In the genomic region with DNA sequence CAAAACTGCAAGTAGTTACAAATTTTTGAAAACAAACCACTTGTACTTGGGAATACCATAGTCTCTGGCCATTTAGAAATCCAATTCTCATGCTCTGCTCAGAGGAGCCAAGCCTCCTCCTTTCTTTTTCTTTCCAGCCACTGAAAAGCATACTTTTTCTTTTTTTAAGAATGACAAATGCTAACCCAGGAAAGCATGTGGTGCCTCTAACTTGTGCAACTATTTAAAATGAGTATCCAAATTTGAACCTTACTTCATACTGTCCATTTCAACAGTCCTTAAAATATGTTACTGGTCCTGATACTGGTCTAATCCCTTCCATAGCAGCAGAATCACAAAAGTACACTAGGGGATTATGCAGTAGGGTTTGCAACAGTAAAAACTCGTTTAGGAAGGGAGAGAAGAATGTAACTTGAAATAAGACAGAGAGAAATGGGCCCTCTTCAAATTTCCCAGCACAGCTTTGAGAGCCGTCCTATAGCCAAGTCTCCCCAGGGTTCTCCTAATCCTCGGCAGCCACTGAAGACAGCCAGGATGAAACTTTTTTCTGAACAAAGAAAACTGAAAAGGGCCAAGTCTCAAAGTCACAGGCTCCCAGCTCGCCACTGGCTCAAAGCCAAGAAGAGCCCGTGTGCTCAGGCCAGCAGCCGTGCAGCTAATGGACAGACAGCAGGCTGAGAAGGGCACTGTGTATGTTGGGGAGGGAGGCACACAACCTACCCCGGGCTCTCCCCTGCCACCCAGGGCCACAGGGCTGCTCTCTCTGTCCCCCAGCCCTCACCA, we compare ENCODE assay signal across 16 cellular contexts. TPM values are rescaled to one million over a fixed set of nuclear protein-coding genes. Genes with fewer than 3 reads are reported as not detected.
DNase-seq lines count a peak whose midpoint lies in the region; ATAC-seq, FAIRE-seq and TF ChIP-seq lines count a peak whose summit lies in the region.
"Had no signal": no experiment of that assay in that cellular context is flagged by ENCODE, and none has a peak within 500 bp of the region (broad histone marks: within the 10 kb centered on the region; RNA-seq: fewer than 3 reads in every experiment).

No MANE protein-coding gene starts in this region.

- no peak for TF ChIP-seq RAD21 in K562 (CRISPR knock-in tag; conservative IDR thresholded peaks at IDR 0.05 in 1 of 2, IDR thresholded peaks at IDR 0.05 in 1 of 2)

- FAIRE-seq in K562 (lab: Jason Lieb, UNC) = no peak

- H3K4me1 ChIP-seq in K562 (replicated peaks in 1 of 2; ENCODE audit: control insufficient read depth in 2 of 2, insufficient read depth in 2 of 2, low read length in 2 of 2) (no peaks in the 10 kb centered on the region), hepatocyte (ENCODE audit: insufficient read depth) (peaks cover 4% of the 10 kb centered on the region)
- H3K4me1 ChIP-seq: SJCRH30 had no signal

- no peak overlapping the region for H3K9ac ChIP-seq in K562 (ENCODE audit: insufficient read depth in 1 of 2, low read depth in 2 of 2, low read length in 2 of 2)

- H3K27me3 Mint-ChIP-seq in activated T-helper 2 cell treated with anti-CD3 and anti-CD28 coated beads, Interferon-gamma antibody, Interleukin-2, Interleukin-4, amounts not matched to agents 10 μg/mL and 5 μg/mL and 100 μg/mL, durations not matched to agents 14 hours and 24 hours and 36 hours (ENCODE audit: low read depth) = no peaks in the 10 kb centered on the region

- H3K79me2 ChIP-seq in K562 (ENCODE audit: control insufficient read depth, insufficient read depth, low read length) = no peaks in the 10 kb centered on the region
- H3K79me2 ChIP-seq in hepatocyte = no peaks in the 10 kb centered on the region

- H4K20me1 ChIP-seq in K562 (replicated peaks; ENCODE audit: control insufficient read depth, insufficient read depth, low read length) (no peaks in the 10 kb centered on the region), hepatocyte (ENCODE audit: insufficient read depth, poor library complexity, severe bottlenecking) (no peaks in the 10 kb centered on the region)

- TF ChIP-seq CTCF in K562 (IDR thresholded peaks at IDR 0.05 in 2 of 3, conservative IDR thresholded peaks at IDR 0.05 in 1 of 3; ENCODE audit: insufficient read depth in 2 of 3, low read depth in 1 of 3, low read length in 3 of 3) (no peak), hepatocyte (IDR thresholded peaks at IDR 0.05; ENCODE audit: poor library complexity) (no peak)

- H3K36me3 ChIP-seq in K562 (ENCODE audit: control insufficient read depth, insufficient read depth, low read length) = no peaks in the 10 kb centered on the region
- H3K36me3 ChIP-seq in hepatocyte (replicated peaks; ENCODE audit: insufficient read depth, low read depth) = no peaks in the 10 kb centered on the region
- H3K36me3 ChIP-seq: SJCRH30 had no signal

- no peak overlapping the region for H3K4me3 ChIP-seq in K562
- H3K4me3 ChIP-seq in hepatocyte = no peak overlapping the region
- H3K4me3 ChIP-seq: SJCRH30 had no signal

- no peak overlapping the region for H3K27ac ChIP-seq in K562 (ENCODE audit: extremely low read depth, low read depth, low read length)
- H3K27ac ChIP-seq in hepatocyte = peak overlapping the region; percentile 22
- H3K27ac ChIP-seq: SJCRH30 had no signal

- 0% methylated on average over 2 of the region's 7 CpGs for WGBS in K562 (ENCODE audit: insufficient coverage, low coverage, missing lambda C conversion rate)
- 44% methylated on average over 7 of the region's 7 CpGs for WGBS in hepatocyte (ENCODE audit: low lambda C conversion rate, missing lambda C conversion rate)

- H3K9me1 ChIP-seq in K562 (ENCODE audit: control insufficient read depth, insufficient read depth, low read length) = no peaks in the 10 kb centered on the region

- DNase-seq in Ammon's horn (ENCODE audit: low spot score) (peak; percentile 7), K562 (ENCODE audit: extremely low read depth in 1 of 4, low spot score in 3 of 4) (no peak), hepatocyte (ENCODE audit: low spot score) (peak; percentile 16), pons (ENCODE audit: low spot score) (peak; percentile 11), KBM-7 (no peak), amniotic stem cell (lab: John Stamatoyannopoulos, UW) (no peak), dedifferentiated amniotic fluid mesenchymal stem cell (ENCODE audit: extremely low spot score) (no peak)
- DNase-seq in activated T-helper 2 cell treated with anti-CD3 and anti-CD28 coated beads, Interferon-gamma antibody, Interleukin-2, Interleukin-4, amounts not matched to agents 10 μg/mL and 5 μg/mL and 100 μg/mL, durations not matched to agents 14 hours and 24 hours and 36 hours (ENCODE audit: low spot score) = no peak
- DNase-seq: activated CD4-positive, alpha-beta T cell treated with anti-CD3 and anti-CD28 coated beads for 48 hours; activated T-cell treated with anti-CD3 and anti-CD28 coated beads, Interleukin-2, amount 50 U/mL, for 1 hour; NCI-H1436; stimulated activated CD4-positive, alpha-beta T cell treated with anti-CD3 and anti-CD28 coated beads, Interleukin-2, amount 100 ng/mL, for 24 hours; T-helper 9 cell; trophoblast cell had no signal

- POLR2A ChIA-PET in K562 (lab: Yijun Ruan, JAX) = interaction anchor here (1.0 kb wide), 1 partner anchor 15 kb away, joined by 4 read pairs; no protein-coding TSS in a partner anchor

- ATAC-seq in K562 = no peak

- no peak overlapping the region for H3K4me3 Mint-ChIP-seq in activated T-helper 2 cell treated with anti-CD3 and anti-CD28 coated beads, Interferon-gamma antibody, Interleukin-2, Interleukin-4, amounts not matched to agents 10 μg/mL and 5 μg/mL and 100 μg/mL, durations not matched to agents 14 hours and 24 hours and 36 hours (ENCODE audit: low read depth)
- H3K4me3 Mint-ChIP-seq: memory B cell had no signal

- CTCF ChIA-PET in K562 (lab: Yijun Ruan, JAX; ENCODE audit: low intra/inter-chr PET ratio) = no interaction called here

- H3K9me3 ChIP-seq in K562 (replicated peaks; ENCODE audit: control insufficient read depth, insufficient read depth, low read depth, low read length) = no peaks in the 10 kb centered on the region
- no peaks in the 10 kb centered on the region for H3K9me3 ChIP-seq in hepatocyte (ENCODE audit: low read depth)
- H3K9me3 ChIP-seq: SJCRH30 had no signal

- no peak for TF ChIP-seq EP300 in K562 (IDR thresholded peaks at IDR 0.05; ENCODE audit: low read length)

- no peaks in the 10 kb centered on the region for H3K9me3 Mint-ChIP-seq in activated T-helper 2 cell treated with anti-CD3 and anti-CD28 coated beads, Interferon-gamma antibody, Interleukin-2, Interleukin-4, amounts not matched to agents 10 μg/mL and 5 μg/mL and 100 μg/mL, durations not matched to agents 14 hours and 24 hours and 36 hours
- H3K9me3 Mint-ChIP-seq: memory B cell had no signal

- intact Hi-C loops in K562 (cut with micrococcal nuclease) = no loop called here
- intact Hi-C loops in activated T-helper 2 cell treated with anti-CD3 and anti-CD28 coated beads, Interferon-gamma antibody, Interleukin-2, Interleukin-4, amounts not matched to agents 10 μg/mL and 5 μg/mL and 100 μg/mL, durations not matched to agents 14 hours and 24 hours and 36 hours (cut with micrococcal nuclease) = no loop called here

- in situ Hi-C loops in K562 (cut with MboI) (no loop called here), KBM-7 (cut with MboI; ENCODE audit: low pct_unique_long_range_greater_than_20kb, low sequenced_read_pairs) (no loop called here)

- H3K27me3 ChIP-seq in K562 (ENCODE audit: control insufficient read depth in 2 of 2, insufficient read depth in 2 of 2, low read length in 2 of 2) (no peaks in the 10 kb centered on the region), hepatocyte (no peaks in the 10 kb centered on the region)
- H3K27me3 ChIP-seq: SJCRH30 had no signal

- no peak for TF ChIP-seq POLR2A in K562 (conservative IDR thresholded peaks at IDR 0.05)

- no TSS peak for BruUV-seq in K562 (replicated peaks; lab: Mats Ljungman, UMichigan)

- H3K4me2 ChIP-seq in K562 (ENCODE audit: insufficient read depth, low read length) = no peak overlapping the region
- no peak overlapping the region for H3K4me2 ChIP-seq in hepatocyte

- no peaks in the 10 kb centered on the region for H3K36me3 Mint-ChIP-seq in activated T-helper 2 cell treated with anti-CD3 and anti-CD28 coated beads, Interferon-gamma antibody, Interleukin-2, Interleukin-4, amounts not matched to agents 10 μg/mL and 5 μg/mL and 100 μg/mL, durations not matched to agents 14 hours and 24 hours and 36 hours (ENCODE audit: low read depth)
- H3K36me3 Mint-ChIP-seq: memory B cell had no signal

- no peak overlapping the region for H2AFZ ChIP-seq in K562 (ENCODE audit: low read depth, low read length)
- H2AFZ ChIP-seq in hepatocyte = no peak overlapping the region

- H3K4me1 Mint-ChIP-seq in activated T-helper 2 cell treated with anti-CD3 and anti-CD28 coated beads, Interferon-gamma antibody, Interleukin-2, Interleukin-4, amounts not matched to agents 10 μg/mL and 5 μg/mL and 100 μg/mL, durations not matched to agents 14 hours and 24 hours and 36 hours (ENCODE audit: low read depth) = no peaks in the 10 kb centered on the region
- H3K4me1 Mint-ChIP-seq: memory B cell had no signal

- no peaks in the 10 kb centered on the region for H3K9me2 ChIP-seq in hepatocyte (replicated peaks; ENCODE audit: insufficient read depth)

- no peak overlapping the region for H3K27ac Mint-ChIP-seq in activated T-helper 2 cell treated with anti-CD3 and anti-CD28 coated beads, Interferon-gamma antibody, Interleukin-2, Interleukin-4, amounts not matched to agents 10 μg/mL and 5 μg/mL and 100 μg/mL, durations not matched to agents 14 hours and 24 hours and 36 hours
- H3K27ac Mint-ChIP-seq: memory B cell had no signal

RNA-seq across cellular contexts. Expression of a gene that starts 39.5 kb away (rescaled TPM):
- not detected in 2 replicates for total RNA-seq in K562 (2011; cell fraction: chromatin; rRNA removed; ENCODE audit: low replicate concordance)
- not detected in 2 replicates for total RNA-seq in K562 (2011; cell fraction: nucleolus; rRNA removed)
- not detected in 2 replicates for total RNA-seq in K562 (2011; cell fraction: nucleoplasm; rRNA removed)
- total RNA-seq in K562 (2014; rRNA removed) (not detected in 2 replicates), K562 (2014; rRNA removed; fragmentation: Illumina TruSeq; extraction: Trizol) (not detected in 2 replicates), K562 (2015; rRNA removed; fragmentation: Illumina TruSeq; extraction: Trizol) (not detected in 2 replicates), K562 (2021) (0.11 and 0.16 TPM in 2 replicates), hepatocyte (9.2 and 11.8 TPM in 2 replicates)
- polyA plus RNA-seq in K562 (2011; rRNA removed) (not detected in 2 replicates), K562 (2014; fragmentation: Illumina TruSeq; extraction: Trizol) (not detected in 2 replicates), K562 (2014; fragmentation: Nextera tagmentation; extraction: Ambion mirVana) (not detected), K562 (2014; rRNA removed) (not detected in 2 replicates), hepatocyte (15.6 and 16.0 TPM in 2 replicates)
- 0.01 TPM in 1 of 2 replicates, not detected in the other for polyA plus RNA-seq in K562 (2011; cell fraction: cytosol; rRNA removed)
- polyA plus RNA-seq in K562 (2011; cell fraction: nucleus; rRNA removed) = not detected in 2 replicates
- not detected in 2 replicates for polyA plus RNA-seq in K562 (2012)
- not detected in 2 replicates for polyA minus RNA-seq in K562 (2011; rRNA and poly(A)+ RNA removed)
- polyA minus RNA-seq in K562 (2011; cell fraction: cytosol; rRNA and poly(A)+ RNA removed) = not detected in 2 replicates
- polyA minus RNA-seq in K562 (2011; cell fraction: nucleus; rRNA and poly(A)+ RNA removed) = not detected in 2 replicates
- not detected in 2 replicates for total RNA-seq in activated T-helper 2 cell treated with anti-CD3 and anti-CD28 coated beads, Interferon-gamma antibody, Interleukin-2, Interleukin-4, amounts not matched to agents 10 μg/mL and 5 μg/mL and 100 μg/mL, durations not matched to agents 14 hours and 24 hours and 36 hours

Comparison
In these comparisons a context has a peak if more than half of its experiments do, and no peak if none do; other contexts are left out.
1. DNase-seq: peak in Ammon's horn (single experiment), hepatocyte (single experiment) and pons (single experiment); none in K562 (0 of 4), KBM-7 (single experiment), activated T-helper 2 cell treated with anti-CD3 and anti-CD28 coated beads, Interferon-gamma antibody, Interleukin-2, Interleukin-4, amounts not matched to agents 10 μg/mL and 5 μg/mL and 100 μg/mL, durations not matched to agents 14 hours and 24 hours and 36 hours (single experiment), amniotic stem cell (single experiment) and dedifferentiated amniotic fluid mesenchymal stem cell (single experiment).